ENCODE assay signal across 19 cellular contexts in the genomic region with DNA sequence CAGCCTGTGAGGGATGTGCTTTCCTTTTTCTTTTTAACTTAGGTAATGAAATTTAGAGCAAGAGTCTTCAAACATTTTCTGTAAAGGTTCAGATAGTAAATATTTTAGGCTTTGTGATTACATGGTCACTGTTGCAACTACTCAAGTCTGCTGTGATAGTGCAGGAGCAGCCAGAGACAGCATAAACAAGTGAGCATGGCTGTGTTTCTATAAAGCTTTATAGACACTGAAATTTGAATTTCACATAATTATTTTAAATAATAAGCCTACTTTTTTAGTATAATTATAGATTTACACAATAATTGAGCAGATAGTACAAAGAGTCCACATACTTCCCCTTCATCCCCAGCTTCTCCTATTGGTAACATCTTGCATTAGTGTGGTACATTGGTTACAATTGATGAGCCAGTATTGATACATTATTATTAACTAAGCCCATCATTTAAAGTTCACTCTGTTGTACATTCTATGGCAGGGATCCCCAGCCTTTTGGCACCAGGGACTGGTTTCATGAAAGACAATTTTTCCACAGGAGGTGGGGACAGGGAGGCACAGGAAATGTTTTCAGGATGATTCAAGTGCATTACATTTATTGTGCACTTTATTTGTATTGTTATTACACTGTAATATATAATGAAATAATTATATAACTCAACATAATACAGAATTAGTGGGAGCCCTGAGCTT. TPM values are rescaled to one million over a fixed set of nuclear protein-coding genes. Genes with fewer than 3 reads are reported as not detected.
A peak's percentile ranks its signal among the peaks of the same experiment; 100 is the strongest.
DNase-seq lines count a peak whose midpoint lies in the region; FAIRE-seq and TF ChIP-seq lines count a peak whose summit lies in the region.
"Had no signal": no experiment of that assay in that cellular context is flagged by ENCODE, and none has a peak within 500 bp of the region (broad histone marks: within the 10 kb centered on the region; RNA-seq: fewer than 3 reads in every experiment).

No MANE protein-coding gene starts in this region.

- no peaks in the 10 kb centered on the region for H3K27me3 Mint-ChIP-seq in activated naive CD4-positive, alpha-beta T cell treated with anti-CD3 and anti-CD28 coated beads, Interleukin-2, amount 50 U/mL, for 24 hours

- peaks cover 4% of the 10 kb centered on the region for H3F3A ChIP-seq in SU-DHL-6 (ENCODE audit: insufficient read depth)

- no peaks in the 10 kb centered on the region for H3K9me3 Mint-ChIP-seq in activated naive CD4-positive, alpha-beta T cell treated with anti-CD3 and anti-CD28 coated beads, Interleukin-2, amount 50 U/mL, for 24 hours

- H3K27ac ChIP-seq in SU-DHL-6 (ENCODE audit: low read depth, low read length), result no peak overlapping the region
- no peak overlapping the region for H3K27ac ChIP-seq in endothelial cell of umbilical vein (ENCODE audit: insufficient read depth, low read depth, low read length)
- H3K27ac ChIP-seq in right atrium auricular region, result no peak overlapping the region
- H3K27ac ChIP-seq: A549 had no signal

- CTCF ChIA-PET in endothelial cell of umbilical vein (lab: Charles Lee), result interaction anchor here (1.1 to 1.9 kb wide), 3 partner anchors 18 to 268 kb away, joined by 4 to 6 read pairs (median 5); no protein-coding TSS in a partner anchor

- no TSS peak for BruUV-seq in endothelial cell of umbilical vein (replicated peaks; lab: Mats Ljungman, UMichigan)

- H3K9me2 ChIP-seq in SU-DHL-6 (replicated peaks; ENCODE audit: insufficient read depth, low read length), result no peaks in the 10 kb centered on the region

- DNase-seq in activated naive CD4-positive, alpha-beta T cell (lab: John Stamatoyannopoulos, UW), result no peak
- DNase-seq in endothelial cell of umbilical vein (ENCODE audit: low read depth, low spot score) (peak; percentile 72), DMS153 (lab: John Stamatoyannopoulos, UW) (no peak), SKM-1 (lab: John Stamatoyannopoulos, UW; ENCODE audit: unreplicated experiment) (no peak), right atrium auricular region (ENCODE audit: low spot score) (no peak), iPS-NIHi7 (ENCODE audit: extremely low spot score) (no peak)
- DNase-seq: C1 segment of cervical spinal cord; DMS 273 treated with DMSO at 0.1 percent for 48 hours; HCEC 1CT; Kasumi-1; NCI-H187 treated with DMSO at 0.1 percent for 48 hours; NCI-H526 treated with DMSO at 0.1 percent for 48 hours; NK-92 treated with Interleukin-12 subunit alpha and Interleukin-12 subunit beta, amount 100 ng/mL, for 24 hours; OCI-M1; RPMI8226; SIG-M5 had no signal

- H3K4me3 Mint-ChIP-seq in activated naive CD4-positive, alpha-beta T cell treated with anti-CD3 and anti-CD28 coated beads, Interleukin-2, amount 50 U/mL, for 24 hours, result peak overlapping the region; percentile 63

- no peaks in the 10 kb centered on the region for H3K9me1 ChIP-seq in endothelial cell of umbilical vein (replicated peaks; ENCODE audit: control insufficient read depth, extremely low read depth, insufficient read depth, low read length)

- H3K36me3 Mint-ChIP-seq in activated naive CD4-positive, alpha-beta T cell treated with anti-CD3 and anti-CD28 coated beads, Interleukin-2, amount 50 U/mL, for 24 hours, result peaks cover 2% of the 10 kb centered on the region

- H3K4me1 Mint-ChIP-seq in activated naive CD4-positive, alpha-beta T cell treated with anti-CD3 and anti-CD28 coated beads, Interleukin-2, amount 50 U/mL, for 24 hours, result peaks cover 44% of the 10 kb centered on the region

- no peaks in the 10 kb centered on the region for H3K9me3 ChIP-seq in SU-DHL-6 (ENCODE audit: insufficient read depth, low read length)
- H3K9me3 ChIP-seq in endothelial cell of umbilical vein (replicated peaks; ENCODE audit: control insufficient read depth, insufficient read depth, low read length), result no peaks in the 10 kb centered on the region
- H3K9me3 ChIP-seq in right atrium auricular region, result no peaks in the 10 kb centered on the region
- H3K9me3 ChIP-seq: A549 had no signal

- TF ChIP-seq POLR2A in endothelial cell of umbilical vein (IDR thresholded peaks at IDR 0.05; ENCODE audit: low read depth, low read length), result no peak

- H3K27ac Mint-ChIP-seq in activated naive CD4-positive, alpha-beta T cell treated with anti-CD3 and anti-CD28 coated beads, Interleukin-2, amount 50 U/mL, for 24 hours, result no peak overlapping the region

- H3K36me3 ChIP-seq in SU-DHL-6 (ENCODE audit: low read length), result no peaks in the 10 kb centered on the region
- no peaks in the 10 kb centered on the region for H3K36me3 ChIP-seq in endothelial cell of umbilical vein (ENCODE audit: control insufficient read depth in 2 of 2, extremely low read depth in 1 of 2, insufficient read depth in 2 of 2, low read length in 2 of 2)
- H3K36me3 ChIP-seq in right atrium auricular region, result no peaks in the 10 kb centered on the region

- dilution Hi-C loops in endothelial cell of umbilical vein (cut with MboI; ENCODE audit: extremely low pct_ligation_motif_present, low sequenced_read_pairs), result no loop called here

- peak; percentile 47 for FAIRE-seq in endothelial cell of umbilical vein (lab: Jason Lieb, UNC)
- FAIRE-seq: A549 had no signal

- H2AFZ ChIP-seq in SU-DHL-6 (ENCODE audit: low read depth, low read length, severe bottlenecking) (no peak overlapping the region), endothelial cell of umbilical vein (ENCODE audit: low read depth, low read length) (no peak overlapping the region)

- no peaks in the 10 kb centered on the region for H4K20me1 ChIP-seq in SU-DHL-6 (ENCODE audit: low read depth, low read length)
- no peaks in the 10 kb centered on the region for H4K20me1 ChIP-seq in endothelial cell of umbilical vein (replicated peaks; ENCODE audit: control insufficient read depth, extremely low read depth, insufficient read depth, low read length)

- POLR2A ChIA-PET in endothelial cell of umbilical vein (lab: Charles Lee), result no interaction called here

- H3K4me3 ChIP-seq in SU-DHL-6 (ENCODE audit: insufficient read depth, low read length, poor library complexity, severe bottlenecking) (no peak overlapping the region), endothelial cell of umbilical vein (replicated peaks in 1 of 3; ENCODE audit: insufficient read depth in 1 of 3, low read depth in 1 of 3, low read length in 3 of 3) (no peak overlapping the region), right atrium auricular region (no peak overlapping the region)
- H3K4me3 ChIP-seq: A549 had no signal

- TF ChIP-seq CTCF in SU-DHL-6 (IDR thresholded peaks at IDR 0.05; ENCODE audit: insufficient read depth, low read length, poor library complexity, severe bottlenecking) (no peak), endothelial cell of umbilical vein (IDR thresholded peaks at IDR 0.05; ENCODE audit: extremely low read depth in 1 of 2, insufficient read depth in 1 of 2, low read depth in 1 of 2, low read length in 2 of 2) (no peak), right atrium auricular region (IDR thresholded peaks at IDR 0.05) (no peak)

- H3K4me2 ChIP-seq in SU-DHL-6 (ENCODE audit: low read depth, low read length, poor library complexity, severe bottlenecking) (peak overlapping the region; percentile 8), endothelial cell of umbilical vein (ENCODE audit: insufficient read depth, low read length) (peak overlapping the region; percentile 74)
- H3K4me2 ChIP-seq: A549 had no signal

- H3K4me1 ChIP-seq in endothelial cell of umbilical vein (ENCODE audit: control insufficient read depth, extremely low read depth, insufficient read depth, low read length), result peaks cover 49% of the 10 kb centered on the region
- H3K4me1 ChIP-seq in right atrium auricular region, result peaks cover 0 to 35% of the 10 kb centered on the region in 2 donors

- intact Hi-C loops in endothelial cell of umbilical vein (cut with micrococcal nuclease), result loop anchor here (10.0 kb wide), 1 partner anchor 266 kb away; no protein-coding TSS in a partner anchor

- no peaks in the 10 kb centered on the region for H3K27me3 ChIP-seq in SU-DHL-6 (ENCODE audit: low read length)
- H3K27me3 ChIP-seq in endothelial cell of umbilical vein (ENCODE audit: control insufficient read depth in 2 of 2, insufficient read depth in 2 of 2, low read length in 2 of 2), result no peaks in the 10 kb centered on the region
- no peaks in the 10 kb centered on the region for H3K27me3 ChIP-seq in right atrium auricular region

- H3K79me2 ChIP-seq in SU-DHL-6 (ENCODE audit: insufficient read depth, low read length) (peaks cover 78% of the 10 kb centered on the region), endothelial cell of umbilical vein (ENCODE audit: control insufficient read depth, insufficient read depth, low read length) (peaks cover 77% of the 10 kb centered on the region)

- H3K9ac ChIP-seq in SU-DHL-6 (ENCODE audit: low read length) (no peak overlapping the region), endothelial cell of umbilical vein (replicated peaks; ENCODE audit: extremely low read depth, insufficient read depth, low read length) (no peak overlapping the region)

RNA-seq across cellular contexts. Expression of gene ATF6, which starts 3.0 kb away (rescaled TPM):
- total RNA-seq in endothelial cell of umbilical vein, result 38.8 and 40.3 TPM in 2 replicates
- 22.8 and 24.9 TPM in 2 replicates for polyA plus RNA-seq in endothelial cell of umbilical vein
- 29.4 and 29.6 TPM in 2 replicates for polyA plus RNA-seq in endothelial cell of umbilical vein (2011; cell fraction: cytosol; rRNA removed)
- polyA plus RNA-seq in endothelial cell of umbilical vein (2011; cell fraction: nucleus; rRNA removed), result 22.6 and 25.5 TPM in 2 replicates
- 22.0 and 30.2 TPM in 2 replicates for polyA plus RNA-seq in endothelial cell of umbilical vein (2012)
- 47.1 and 51.7 TPM in 2 replicates for polyA minus RNA-seq in endothelial cell of umbilical vein
- 16.1 TPM for polyA minus RNA-seq in endothelial cell of umbilical vein (2011; cell fraction: cytosol; rRNA and poly(A)+ RNA removed)
- 48.9 and 71.6 TPM in 2 replicates for polyA minus RNA-seq in endothelial cell of umbilical vein (2011; cell fraction: nucleus; rRNA and poly(A)+ RNA removed)
- total RNA-seq in right atrium auricular region, result 10 to 100 TPM; 17.9 to 19.9 TPM

RNA-seq across cellular contexts. Expression of gene DUSP12, which starts 19.5 kb away (rescaled TPM):
- 26.8 and 28.3 TPM in 2 replicates for total RNA-seq in endothelial cell of umbilical vein
- polyA plus RNA-seq in endothelial cell of umbilical vein, result 25.7 and 31.6 TPM in 2 replicates
- polyA plus RNA-seq in endothelial cell of umbilical vein (2011; cell fraction: cytosol; rRNA removed), result 35.8 and 36.6 TPM in 2 replicates
- 26.5 and 34.8 TPM in 2 replicates for polyA plus RNA-seq in endothelial cell of umbilical vein (2011; cell fraction: nucleus; rRNA removed)
- polyA plus RNA-seq in endothelial cell of umbilical vein (2012), result 20.4 and 29.2 TPM in 2 replicates
- 13.9 and 17.8 TPM in 2 replicates for polyA minus RNA-seq in endothelial cell of umbilical vein
- 26.5 TPM for polyA minus RNA-seq in endothelial cell of umbilical vein (2011; cell fraction: cytosol; rRNA and poly(A)+ RNA removed)
- 18.2 and 20.1 TPM in 2 replicates for polyA minus RNA-seq in endothelial cell of umbilical vein (2011; cell fraction: nucleus; rRNA and poly(A)+ RNA removed)
- total RNA-seq in right atrium auricular region, result 10 to 100 TPM; 10.4 to 11.0 TPM

RNA-seq across cellular contexts. Expression of gene FCRLB, which starts 47.8 kb away (rescaled TPM):
- total RNA-seq in endothelial cell of umbilical vein (0.62 and 0.90 TPM in 2 replicates), right atrium auricular region (under 1 TPM; 0.20 to 0.63 TPM)
- 0.62 and 0.99 TPM in 2 replicates for polyA plus RNA-seq in endothelial cell of umbilical vein
- polyA plus RNA-seq in endothelial cell of umbilical vein (2011; cell fraction: cytosol; rRNA removed), result 0.52 and 0.56 TPM in 2 replicates
- polyA plus RNA-seq in endothelial cell of umbilical vein (2011; cell fraction: nucleus; rRNA removed), result 0.18 and 0.22 TPM in 2 replicates
- polyA plus RNA-seq in endothelial cell of umbilical vein (2012), result 1.1 and 1.5 TPM in 2 replicates
- 0.17 and 0.21 TPM in 2 replicates for polyA minus RNA-seq in endothelial cell of umbilical vein
- not detected for polyA minus RNA-seq in endothelial cell of umbilical vein (2011; cell fraction: cytosol; rRNA and poly(A)+ RNA removed)
- polyA minus RNA-seq in endothelial cell of umbilical vein (2011; cell fraction: nucleus; rRNA and poly(A)+ RNA removed), result not detected in 2 replicates
